Comparison of ENCODE assay signal across 1 cellular context in the genomic region with DNA sequence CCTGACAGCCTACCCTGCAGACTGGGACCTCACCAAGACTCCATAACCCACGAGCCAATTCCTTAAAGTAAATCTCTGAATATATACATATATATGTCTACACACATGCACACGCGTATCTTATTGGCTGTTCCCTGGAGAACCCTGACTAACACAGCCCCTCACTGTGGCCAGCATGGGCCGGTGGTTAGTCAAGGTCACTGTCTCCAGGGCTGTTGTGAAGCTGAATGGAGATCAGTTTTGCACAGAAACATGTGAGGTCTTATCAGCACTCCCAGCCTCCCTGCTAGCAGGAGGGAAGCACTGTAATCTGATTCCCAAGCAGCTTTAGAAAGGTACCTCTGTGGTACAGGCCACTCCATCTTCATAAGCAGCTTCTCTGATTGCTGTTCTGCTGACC.
TF ChIP-seq lines count a peak whose summit lies in the region.

No MANE protein-coding gene starts in this region.

TF ChIP-seq in K562, 482 proteins besides CTCF, POLR2A, EP300 and RAD21 (continued from another document):
- TF ChIP-seq, protein P1, sequence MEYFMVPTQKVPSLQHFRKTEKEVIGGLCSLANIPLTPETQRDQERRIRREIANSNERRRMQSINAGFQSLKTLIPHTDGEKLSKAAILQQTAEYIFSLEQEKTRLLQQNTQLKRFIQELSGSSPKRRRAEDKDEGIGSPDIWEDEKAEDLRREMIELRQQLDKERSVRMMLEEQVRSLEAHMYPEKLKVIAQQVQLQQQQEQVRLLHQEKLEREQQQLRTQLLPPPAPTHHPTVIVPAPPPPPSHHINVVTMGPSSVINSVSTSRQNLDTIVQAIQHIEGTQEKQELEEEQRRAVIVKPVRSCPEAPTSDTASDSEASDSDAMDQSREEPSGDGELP (CRISPR knock-in tag; IDR thresholded peaks at IDR 0.05; ENCODE audit: borderline replicate concordance): peak; percentile 83
- TF ChIP-seq HDGF (IDR thresholded peaks at IDR 0.05) (no peak), SIX5 (IDR thresholded peaks at IDR 0.05; ENCODE audit: borderline replicate concordance in 1 of 2, insufficient read depth in 1 of 2, low read depth in 1 of 2, low read length in 2 of 2) (no peak), PTBP1 (IDR thresholded peaks at IDR 0.05; ENCODE audit: low read depth, low read length) (no peak), MXI1 (IDR thresholded peaks at IDR 0.05; ENCODE audit: low read depth, low read length) (peak; percentile 62; the same call in 1 of the 2 replicates), EZH2 (IDR thresholded peaks at IDR 0.05; ENCODE audit: borderline replicate concordance, low read depth, low read length) (no peak), BHLHE40 (IDR thresholded peaks at IDR 0.05; ENCODE audit: low read length) (peak; percentile 66), IFI16 (CRISPR knock-in tag; IDR thresholded peaks at IDR 0.05) (no peak), SMARCA4 (IDR thresholded peaks at IDR 0.05) (peak; percentile 93)
